In the genomic region with DNA sequence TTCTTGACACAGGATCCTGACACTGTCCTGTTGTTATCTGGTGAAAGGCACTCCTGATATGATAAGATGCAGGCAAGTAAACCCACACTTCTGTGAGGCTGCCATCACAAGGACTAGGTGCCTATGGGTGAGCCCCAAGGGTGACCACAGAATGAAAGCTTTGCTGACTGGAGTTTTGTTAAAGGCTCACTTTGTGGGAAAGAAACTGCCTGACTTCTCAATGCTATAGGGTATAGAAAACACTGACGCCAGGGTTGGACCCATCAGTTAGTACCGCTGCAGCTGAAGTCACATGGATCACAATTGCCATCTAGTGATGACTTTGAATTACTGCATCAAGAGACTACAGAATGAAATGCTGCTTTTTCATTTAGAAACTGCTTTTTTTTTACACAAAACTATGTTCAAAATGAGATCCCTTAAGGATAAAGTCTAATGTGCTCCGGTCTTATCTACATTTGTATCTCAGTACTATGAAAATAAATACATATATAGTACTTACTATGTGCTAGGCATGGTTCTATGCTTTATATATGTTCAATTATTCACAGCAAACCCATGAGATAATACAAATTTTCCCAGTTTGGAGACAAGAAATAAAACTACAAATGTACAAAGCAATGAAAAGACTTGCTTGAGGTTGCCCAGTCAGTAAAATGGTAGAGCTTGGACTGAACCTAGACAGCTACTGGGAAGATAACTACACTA, we compare ENCODE assay signal across 9 cellular contexts.
DNase-seq lines count a peak whose midpoint lies in the region; ATAC-seq, FAIRE-seq and TF ChIP-seq lines count a peak whose summit lies in the region.
"Had no signal": no experiment of that assay in that cellular context is flagged by ENCODE, and none has a peak within 500 bp of the region (broad histone marks: within the 10 kb centered on the region; RNA-seq: fewer than 3 reads in every experiment).

No MANE protein-coding gene starts in this region.

- TF ChIP-seq POLR2A in transverse colon (IDR thresholded peaks at IDR 0.05): no peak

- H3K36me3 Mint-ChIP-seq in central memory CD8-positive, alpha-beta T cell (ENCODE audit: insufficient read depth): no peaks in the 10 kb centered on the region

- H3K36me3 ChIP-seq in transverse colon: no peaks in the 10 kb centered on the region
- H3K36me3 ChIP-seq: neutrophil had no signal

- peaks cover 10% of the 10 kb centered on the region for H3K27me3 Mint-ChIP-seq in central memory CD8-positive, alpha-beta T cell

- peak; percentile 80 for FAIRE-seq in RCC 7860 (lab: Jason Lieb, UNC)

- no peak for TF ChIP-seq EP300 in transverse colon (IDR thresholded peaks at IDR 0.05; ENCODE audit: low read depth)

- intact Hi-C loops in transverse colon (cut with DNase I; ENCODE audit: low total_unique reads): loop anchor here (5.0 kb wide), 1 partner anchor 731 kb away; no protein-coding TSS in a partner anchor

- H3K4me1 Mint-ChIP-seq in central memory CD8-positive, alpha-beta T cell: no peaks in the 10 kb centered on the region

- in situ Hi-C loops in transverse colon (cut with MboI; ENCODE audit: low pct_ligation_motif_present in 1 of 4, low pct_unique_long_range_greater_than_20kb in 1 of 4, low sequenced_read_pairs in 3 of 4): loop anchor here in 3 of 4 donors (10.0 to 25.0 kb wide), 3 partner anchors 259 to 741 kb away; no protein-coding TSS in a partner anchor

- ATAC-seq in GM21529 (IDR thresholded peaks at IDR 0.05; ENCODE audit: unreplicated experiment) (peak; percentile 94), left lobe of liver (peak; percentile 85)
- peak; percentile 32 for ATAC-seq in central memory CD8-positive, alpha-beta T cell (replicated peaks; ENCODE audit: extremely low read depth, poor library complexity, severe bottlenecking)

- no peaks in the 10 kb centered on the region for H3K4me1 ChIP-seq in transverse colon

- TF ChIP-seq CTCF in transverse colon (IDR thresholded peaks at IDR 0.05): peak; percentile 45 to 64 (median 61)

- H3K9me3 Mint-ChIP-seq in central memory CD8-positive, alpha-beta T cell: no peaks in the 10 kb centered on the region

- no peaks in the 10 kb centered on the region for H3K27me3 ChIP-seq in transverse colon

- peak; percentile 3 for DNase-seq in activated naive CD4-positive, alpha-beta T cell treated with Interleukin-2 at 50 U/mL for 16 hours
- no peak for DNase-seq in activated naive CD4-positive, alpha-beta T cell treated with anti-CD3 and anti-CD28 coated beads, Interleukin-2, amount 50 U/mL, for 16 hours
- DNase-seq in HuH-7 (ENCODE audit: low spot score) (peak; percentile 61), RCC 7860 (ENCODE audit: low spot score) (peak; percentile 73), left lobe of liver (ENCODE audit: low spot score) (no peak), transverse colon (no peak)
- no peak for DNase-seq in central memory CD8-positive, alpha-beta T cell (ENCODE audit: low spot score in 2 of 2)

- no peaks in the 10 kb centered on the region for H3K9me3 ChIP-seq in transverse colon
- H3K9me3 ChIP-seq: neutrophil had no signal

- no peak overlapping the region for H3K4me3 ChIP-seq in transverse colon

- no peak overlapping the region for H3K27ac ChIP-seq in transverse colon
- H3K27ac ChIP-seq: neutrophil had no signal

- 2 to 5% methylated on average over 2 to 3 of the region's 3 CpGs for WGBS in transverse colon (ENCODE audit: low coverage in 1 of 2), 2 donors

- H3K4me3 Mint-ChIP-seq in central memory CD8-positive, alpha-beta T cell: no peak overlapping the region

- no peak overlapping the region for H3K27ac Mint-ChIP-seq in central memory CD8-positive, alpha-beta T cell (ENCODE audit: low read depth)

Comparison
In these comparisons a context has a peak if more than half of its experiments do, and no peak if none do; other contexts are left out.
1. DNase-seq: peak in activated naive CD4-positive, alpha-beta T cell treated with Interleukin-2 at 50 U/mL for 16 hours (single experiment), HuH-7 (single experiment) and RCC 7860 (single experiment); none in activated naive CD4-positive, alpha-beta T cell treated with anti-CD3 and anti-CD28 coated beads, Interleukin-2, amount 50 U/mL, for 16 hours (single experiment), central memory CD8-positive, alpha-beta T cell (0 of 2), left lobe of liver (single experiment) and transverse colon (single experiment).
2. ATAC-seq: peak in every context shown above with its lines; median percentile 94 in GM21529; 85 in left lobe of liver; 32 in central memory CD8-positive, alpha-beta T cell.